ENCODE assay signal across 2 cellular contexts in the genomic region with DNA sequence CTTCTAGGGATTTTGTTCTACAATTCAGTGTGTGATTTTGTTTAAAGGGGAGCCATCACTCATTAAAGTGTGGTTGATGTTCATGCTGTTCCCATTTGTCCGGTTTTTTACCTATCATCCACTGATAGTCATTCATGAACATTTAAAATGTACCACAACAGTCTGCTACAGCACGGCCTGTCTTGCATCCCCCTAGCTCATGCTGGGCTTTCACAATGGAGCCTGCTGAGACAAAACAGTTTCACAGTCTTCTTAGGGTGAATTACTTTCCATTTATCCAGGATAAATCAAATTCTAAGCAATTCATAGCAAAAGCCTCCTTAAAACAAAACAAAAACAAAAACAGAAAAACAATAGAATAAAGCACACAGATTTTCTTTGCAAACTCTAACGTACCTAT.
TF ChIP-seq lines count a peak whose summit lies in the region.

No MANE protein-coding gene starts in this region.

TF ChIP-seq in GM23338, 12 proteins besides CTCF, POLR2A, EP300 and RAD21:
- TF ChIP-seq NANOG (IDR thresholded peaks at IDR 0.05; ENCODE audit: borderline replicate concordance): no peak

TF ChIP-seq in H1, 55 proteins besides CTCF, POLR2A, EP300 and RAD21:
- TF ChIP-seq NANOG (IDR thresholded peaks at IDR 0.05; ENCODE audit: insufficient read depth, low read depth, low read length, poor library complexity, severe bottlenecking) (peak; percentile 8), ZNF274 (IDR thresholded peaks at IDR 0.05; ENCODE audit: borderline replicate concordance, extremely low read depth, low read length) (no peak), CHD2 (IDR thresholded peaks at IDR 0.05; ENCODE audit: low read length) (no peak), RNF2 (IDR thresholded peaks at IDR 0.05; ENCODE audit: borderline replicate concordance, low read depth, low read length, missing control alignments, poor library complexity, severe bottlenecking) (no peak), JUND (IDR thresholded peaks at IDR 0.05; ENCODE audit: low read length) (no peak), SAP30 (IDR thresholded peaks at IDR 0.05; ENCODE audit: insufficient read depth, insufficient replicate concordance, low read length) (no peak)
- TF ChIP-seq, protein P1, sequence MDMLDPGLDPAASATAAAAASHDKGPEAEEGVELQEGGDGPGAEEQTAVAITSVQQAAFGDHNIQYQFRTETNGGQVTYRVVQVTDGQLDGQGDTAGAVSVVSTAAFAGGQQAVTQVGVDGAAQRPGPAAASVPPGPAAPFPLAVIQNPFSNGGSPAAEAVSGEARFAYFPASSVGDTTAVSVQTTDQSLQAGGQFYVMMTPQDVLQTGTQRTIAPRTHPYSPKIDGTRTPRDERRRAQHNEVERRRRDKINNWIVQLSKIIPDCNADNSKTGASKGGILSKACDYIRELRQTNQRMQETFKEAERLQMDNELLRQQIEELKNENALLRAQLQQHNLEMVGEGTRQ (IDR thresholded peaks at IDR 0.05; ENCODE audit: low read length): no peak
